ENCODE assay signal across 2 cellular contexts in genomic region chr1:11023201-11023600, GRCh38.
A peak's percentile ranks its signal among the peaks of the same experiment; 100 is the strongest.
TF ChIP-seq lines count a peak whose summit lies in the region.

No MANE protein-coding gene starts in this region.

TF ChIP-seq in HEK293, 187 proteins besides CTCF, POLR2A, EP300 and RAD21:
- TF ChIP-seq ZNF623 (tag by site-specific recombination; IDR thresholded peaks at IDR 0.05): no peak
- TF ChIP-seq ZNF404 (tag by site-specific recombination; IDR thresholded peaks at IDR 0.05): no peak
- TF ChIP-seq ZNF600 (tag by site-specific recombination; IDR thresholded peaks at IDR 0.05): peak; percentile 81
- TF ChIP-seq ZFP3 (tag by site-specific recombination; IDR thresholded peaks at IDR 0.05; ENCODE audit: low read depth): no peak
- TF ChIP-seq ZNF248 (tag by site-specific recombination; IDR thresholded peaks at IDR 0.05): no peak
- no peak for TF ChIP-seq ZNF514 (tag by site-specific recombination; IDR thresholded peaks at IDR 0.05)
- TF ChIP-seq, protein P1, sequence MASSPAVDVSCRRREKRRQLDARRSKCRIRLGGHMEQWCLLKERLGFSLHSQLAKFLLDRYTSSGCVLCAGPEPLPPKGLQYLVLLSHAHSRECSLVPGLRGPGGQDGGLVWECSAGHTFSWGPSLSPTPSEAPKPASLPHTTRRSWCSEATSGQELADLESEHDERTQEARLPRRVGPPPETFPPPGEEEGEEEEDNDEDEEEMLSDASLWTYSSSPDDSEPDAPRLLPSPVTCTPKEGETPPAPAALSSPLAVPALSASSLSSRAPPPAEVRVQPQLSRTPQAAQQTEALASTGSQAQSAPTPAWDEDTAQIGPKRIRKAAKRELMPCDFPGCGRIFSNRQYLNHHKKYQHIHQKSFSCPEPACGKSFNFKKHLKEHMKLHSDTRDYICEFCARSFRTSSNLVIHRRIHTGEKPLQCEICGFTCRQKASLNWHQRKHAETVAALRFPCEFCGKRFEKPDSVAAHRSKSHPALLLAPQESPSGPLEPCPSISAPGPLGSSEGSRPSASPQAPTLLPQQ (tag by site-specific recombination; IDR thresholded peaks at IDR 0.05): no peak

TF ChIP-seq in HepG2, 621 proteins besides CTCF, POLR2A, EP300 and RAD21:
- TF ChIP-seq POLR2G (IDR thresholded peaks at IDR 0.05; ENCODE audit: low read depth, low read length) (0 out of 2 replicates have a peak, but pooled peaks have one; percentile 30), NPAS2 (CRISPR knock-in tag; IDR thresholded peaks at IDR 0.05; ENCODE audit: borderline replicate concordance) (no peak), POLR2AphosphoS2 (IDR thresholded peaks at IDR 0.05; ENCODE audit: low read depth, low read length) (peak; percentile 62; the same call in 1 of the 2 replicates)
TF ChIP-seq in HepG2: peak in this region for 2.
